25 cellular contexts compared by ENCODE assay signal in the genomic region with DNA sequence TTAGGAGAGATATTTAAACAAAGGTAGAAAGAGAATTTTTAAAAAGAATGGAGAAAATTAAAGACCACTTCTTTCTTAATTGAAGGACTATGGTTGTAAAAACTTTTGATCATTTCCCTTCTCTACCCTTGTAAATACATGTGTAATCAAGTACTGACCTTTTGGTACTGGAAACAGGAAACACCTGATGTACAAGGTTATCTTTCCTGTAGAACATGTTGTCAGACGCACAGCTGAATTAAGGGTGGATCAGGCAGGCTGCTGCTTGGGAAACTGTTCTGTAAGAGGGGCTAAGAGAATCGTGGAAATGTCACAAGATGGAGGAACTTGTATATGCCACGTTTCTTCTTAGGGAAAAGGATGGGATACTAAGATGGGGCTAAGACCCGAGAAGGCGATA.
"Had no signal": no experiment of that assay in that cellular context is flagged by ENCODE, and none has a peak within 500 bp of the region (broad histone marks: within the 10 kb centered on the region; RNA-seq: fewer than 3 reads in every experiment).

No MANE protein-coding gene starts in this region.

- ATAC-seq: pancreas, T-helper 17 cell had no signal

- H3K4me1 ChIP-seq: right lobe of liver had no signal

- H3K27me3 Mint-ChIP-seq: activated CD4-positive, alpha-beta memory T cell treated with anti-CD3 and anti-CD28 coated beads for 36 hours; activated naive CD8-positive, alpha-beta T cell treated with anti-CD3 and anti-CD28 coated beads, Interleukin-2, amount 10 ng/mL, durations not matched to agents 7 days and 5 days; T-helper 17 cell had no signal

- DNase-seq: activated CD4-positive, alpha-beta memory T cell treated with anti-CD3 and anti-CD28 coated beads for 36 hours; activated CD4-positive, alpha-beta T cell treated with anti-CD3 and anti-CD28 coated beads for 48 hours; activated effector memory CD4-positive, alpha-beta T cell treated with Interleukin-2 at 50 U/mL for 16 hours; activated naive CD4-positive, alpha-beta T cell treated with anti-CD3 and anti-CD28 coated beads for 36 hours; activated naive CD8-positive, alpha-beta T cell treated with anti-CD3 and anti-CD28 coated beads, Interleukin-2, amount 10 ng/mL, durations not matched to agents 7 days and 5 days; activated T-cell treated with anti-CD3 and anti-CD28 coated beads, Interleukin-2, amount 50 U/mL, for 48 hours; amygdala; cerebellar nuclear complex; foreskin melanocyte; glutamatergic neuron; immature natural killer cell; left ventricle myocardium inferior; pancreas; right lobe of liver; stimulated activated CD4-positive, alpha-beta T cell treated with anti-CD3 and anti-CD28 coated beads, Interleukin-1b, Interleukin-23, amount 100 ng/mL, for 48 hours; stomach; T-helper 17 cell had no signal

- H3K4me3 Mint-ChIP-seq: activated CD4-positive, alpha-beta memory T cell treated with anti-CD3 and anti-CD28 coated beads for 36 hours; activated naive CD4-positive, alpha-beta T cell treated with anti-CD3 and anti-CD28 coated beads for 36 hours; activated naive CD8-positive, alpha-beta T cell treated with anti-CD3 and anti-CD28 coated beads, Interleukin-2, amount 10 ng/mL, durations not matched to agents 7 days and 5 days; immature natural killer cell; nephron; T-helper 17 cell had no signal

- H3K27me3 ChIP-seq: hepatocyte, pancreas, right lobe of liver, stomach, suprapubic skin, tibial nerve had no signal

- H3K27ac Mint-ChIP-seq: activated CD4-positive, alpha-beta memory T cell treated with anti-CD3 and anti-CD28 coated beads for 36 hours; activated naive CD4-positive, alpha-beta T cell treated with anti-CD3 and anti-CD28 coated beads for 36 hours; activated naive CD8-positive, alpha-beta T cell treated with anti-CD3 and anti-CD28 coated beads, Interleukin-2, amount 10 ng/mL, durations not matched to agents 7 days and 5 days; immature natural killer cell; nephron; T-helper 17 cell had no signal

- H3K4me1 Mint-ChIP-seq: activated naive CD8-positive, alpha-beta T cell treated with anti-CD3 and anti-CD28 coated beads, Interleukin-2, amount 10 ng/mL, durations not matched to agents 7 days and 5 days; nephron; T-helper 17 cell had no signal

- FAIRE-seq: endometrium, pancreas, urothelium cell line had no signal

- H3K4me3 ChIP-seq: coronary artery, hepatocyte, left ventricle myocardium inferior, pancreas, right lobe of liver, skin epidermis, stomach, suprapubic skin, tibial nerve had no signal

- H3K36me3 ChIP-seq: left ventricle myocardium inferior, pancreas, right lobe of liver, stomach, suprapubic skin, tibial nerve had no signal

- H3K9me3 Mint-ChIP-seq: activated CD4-positive, alpha-beta memory T cell treated with anti-CD3 and anti-CD28 coated beads for 36 hours; activated naive CD4-positive, alpha-beta T cell treated with anti-CD3 and anti-CD28 coated beads for 36 hours; activated naive CD8-positive, alpha-beta T cell treated with anti-CD3 and anti-CD28 coated beads, Interleukin-2, amount 10 ng/mL, durations not matched to agents 7 days and 5 days had no signal

- H3K4me2 ChIP-seq: hepatocyte had no signal

- H3K27ac ChIP-seq: coronary artery, hepatocyte, left ventricle myocardium inferior, pancreas, right lobe of liver, skin epidermis, stomach, suprapubic skin, tibial nerve had no signal

- H3K9me3 ChIP-seq: left ventricle myocardium inferior, pancreas, right lobe of liver, stomach, suprapubic skin, tibial nerve had no signal
